24 cellular contexts compared by ENCODE assay signal in genomic region chr3:71122641-71123040, GRCh38.
DNase-seq lines count a peak whose midpoint lies in the region; ATAC-seq and TF ChIP-seq lines count a peak whose summit lies in the region.
"Had no signal": no experiment of that assay in that cellular context is flagged by ENCODE, and none has a peak within 500 bp of the region (broad histone marks: within the 10 kb centered on the region; RNA-seq: fewer than 3 reads in every experiment).

No MANE protein-coding gene starts in this region.

- H3K4me1 Mint-ChIP-seq in activated CD4-positive, alpha-beta T cell treated with anti-CD3 and anti-CD28 coated beads, Interleukin-2, amount 10 ng/mL, durations not matched to agents 7 days and 5 days, result peaks cover 77% of the 10 kb centered on the region
- H3K4me1 Mint-ChIP-seq in T-helper 17 cell, result peaks cover 71% of the 10 kb centered on the region
- H3K4me1 Mint-ChIP-seq in stimulated activated memory B cell treated with anti-CD40 and anti-IgM and Interleukin-4, amounts not matched to agents 10 μg/mL and 1 μg/mL and 100 μg/mL, for 72 hours, result peaks cover 87% of the 10 kb centered on the region

- no peak for TF ChIP-seq EP300 in esophagus muscularis mucosa (IDR thresholded peaks at IDR 0.05)

- intact Hi-C loops in esophagus muscularis mucosa (cut with DNase I), result loop anchor here (10.0 kb wide), 1 partner anchor 182 kb away; no protein-coding TSS in a partner anchor

- CTCF ChIA-PET in activated CD4-positive, alpha-beta T cell treated with anti-CD3 and anti-CD28 coated beads, Interleukin-2, amount 10 ng/mL, durations not matched to agents 7 days and 5 days (lab: Charles Lee), result interaction anchor here (0.6 kb wide), 1 partner anchor 56 kb away, joined by 5 read pairs; no protein-coding TSS in a partner anchor

- DNase-seq in activated CD4-positive, alpha-beta T cell treated with anti-CD3 and anti-CD28 coated beads, Interleukin-2, amount 10 ng/mL, durations not matched to agents 7 days and 5 days, result no peak
- no peak for DNase-seq in activated CD4-positive, alpha-beta T cell treated with anti-CD3 and anti-CD28 coated beads for 1 hour
- DNase-seq in T-helper 17 cell, result no peak
- DNase-seq in esophagus muscularis mucosa (ENCODE audit: extremely low spot score), result no peak
- DNase-seq in LoVo (ENCODE audit: low spot score), result no peak
- DNase-seq: 8988T; activated CD8-positive, alpha-beta memory T cell treated with anti-CD3 and anti-CD28 coated beads, Interleukin-2, amount 50 U/mL, for 4 hours; activated gamma-delta T cell; AML-193; amygdala; H7; left ventricle myocardium superior; NCI-H1694 treated with DMSO at 0.1 percent for 48 hours; NCI-H2171; NCI-H510A treated with DMSO at 0.1 percent for 48 hours; NK-92 treated with Interleukin-12 subunit alpha and Interleukin-12 subunit beta, amount 100 ng/mL, for 24 hours; Peyer's patch; SIG-M5; stimulated activated CD4-positive, alpha-beta T cell treated with anti-CD3 and anti-CD28 coated beads, Interleukin-15, amount 100 ng/mL, for 24 hours had no signal

- POLR2A ChIA-PET in activated CD4-positive, alpha-beta T cell treated with anti-CD3 and anti-CD28 coated beads, Interleukin-2, amount 10 ng/mL, durations not matched to agents 7 days and 5 days (lab: Charles Lee), result no interaction called here

- H3K36me3 Mint-ChIP-seq in activated CD4-positive, alpha-beta T cell treated with anti-CD3 and anti-CD28 coated beads, Interleukin-2, amount 10 ng/mL, durations not matched to agents 7 days and 5 days (ENCODE audit: low read depth), result peaks cover 60% of the 10 kb centered on the region
- H3K36me3 Mint-ChIP-seq in T-helper 17 cell (ENCODE audit: low read depth), result peaks cover 12% of the 10 kb centered on the region
- peaks cover 48% of the 10 kb centered on the region for H3K36me3 Mint-ChIP-seq in stimulated activated memory B cell treated with anti-CD40 and anti-IgM and Interleukin-4, amounts not matched to agents 10 μg/mL and 1 μg/mL and 100 μg/mL, for 72 hours

- H3K27me3 Mint-ChIP-seq in activated CD4-positive, alpha-beta T cell treated with anti-CD3 and anti-CD28 coated beads, Interleukin-2, amount 10 ng/mL, durations not matched to agents 7 days and 5 days, result no peaks in the 10 kb centered on the region
- H3K27me3 Mint-ChIP-seq in T-helper 17 cell, result no peaks in the 10 kb centered on the region
- H3K27me3 Mint-ChIP-seq in stimulated activated memory B cell treated with anti-CD40 and anti-IgM and Interleukin-4, amounts not matched to agents 10 μg/mL and 1 μg/mL and 100 μg/mL, for 72 hours, result no peaks in the 10 kb centered on the region

- no peaks in the 10 kb centered on the region for H3K9me3 ChIP-seq in T-helper 17 cell (ENCODE audit: control insufficient read depth, low read length, poor library complexity, severe bottlenecking)
- no peaks in the 10 kb centered on the region for H3K9me3 ChIP-seq in esophagus muscularis mucosa
- H3K9me3 ChIP-seq: Peyer's patch had no signal

- peak overlapping the region; percentile 21 to 44 (median 36) for H3K27ac ChIP-seq in esophagus muscularis mucosa (replicated peaks in 1 of 4)
- H3K27ac ChIP-seq: Peyer's patch had no signal

- WGBS in esophagus muscularis mucosa, result 84% methylated on average over 4 of the region's 4 CpGs

- no peak for TF ChIP-seq POLR2A in esophagus muscularis mucosa (IDR thresholded peaks at IDR 0.05; ENCODE audit: low read depth)

- H3K4me3 ChIP-seq in esophagus muscularis mucosa, result no peak overlapping the region
- H3K4me3 ChIP-seq: Peyer's patch had no signal

- no peaks in the 10 kb centered on the region for H3K9me3 Mint-ChIP-seq in activated CD4-positive, alpha-beta T cell treated with anti-CD3 and anti-CD28 coated beads, Interleukin-2, amount 10 ng/mL, durations not matched to agents 7 days and 5 days
- no peaks in the 10 kb centered on the region for H3K9me3 Mint-ChIP-seq in stimulated activated memory B cell treated with anti-CD40 and anti-IgM and Interleukin-4, amounts not matched to agents 10 μg/mL and 1 μg/mL and 100 μg/mL, for 72 hours
- H3K9me3 Mint-ChIP-seq: neural crest cell had no signal

- H3K4me3 Mint-ChIP-seq in activated CD4-positive, alpha-beta T cell treated with anti-CD3 and anti-CD28 coated beads, Interleukin-2, amount 10 ng/mL, durations not matched to agents 7 days and 5 days, result no peak overlapping the region
- no peak overlapping the region for H3K4me3 Mint-ChIP-seq in T-helper 17 cell
- no peak overlapping the region for H3K4me3 Mint-ChIP-seq in stimulated activated memory B cell treated with anti-CD40 and anti-IgM and Interleukin-4, amounts not matched to agents 10 μg/mL and 1 μg/mL and 100 μg/mL, for 72 hours
- H3K4me3 Mint-ChIP-seq: neural crest cell had no signal

- no peaks in the 10 kb centered on the region for H3K36me3 ChIP-seq in esophagus muscularis mucosa
- H3K36me3 ChIP-seq: Peyer's patch had no signal

- peak overlapping the region; percentile 31 for H3K27ac Mint-ChIP-seq in activated CD4-positive, alpha-beta T cell treated with anti-CD3 and anti-CD28 coated beads, Interleukin-2, amount 10 ng/mL, durations not matched to agents 7 days and 5 days
- peak overlapping the region; percentile 100 for H3K27ac Mint-ChIP-seq in T-helper 17 cell
- peak overlapping the region; percentile 95 for H3K27ac Mint-ChIP-seq in stimulated activated memory B cell treated with anti-CD40 and anti-IgM and Interleukin-4, amounts not matched to agents 10 μg/mL and 1 μg/mL and 100 μg/mL, for 72 hours

- no peak for TF ChIP-seq CTCF in esophagus muscularis mucosa (IDR thresholded peaks at IDR 0.05)

- H3K27me3 ChIP-seq in esophagus muscularis mucosa, result no peaks in the 10 kb centered on the region
- H3K27me3 ChIP-seq: Peyer's patch had no signal

- peaks cover 25 to 96% (median 89%) of the 10 kb centered on the region in 4 donors for H3K4me1 ChIP-seq in esophagus muscularis mucosa

- no peak for ATAC-seq in T-helper 17 cell
- ATAC-seq in stimulated activated memory B cell treated with anti-CD40 and anti-IgM and Interleukin-4, amounts not matched to agents 10 μg/mL and 1 μg/mL and 100 μg/mL, for 72 hours, result no peak
- ATAC-seq in GM21825 (IDR thresholded peaks at IDR 0.05; ENCODE audit: unreplicated experiment), result no peak
- no peak for ATAC-seq in GM18498 (IDR thresholded peaks at IDR 0.05; ENCODE audit: unreplicated experiment)
- ATAC-seq: left ventricle myocardium superior, sciatic nerve had no signal

Comparison
In these comparisons a context has a peak if more than half of its experiments do, and no peak if none do; other contexts are left out.
1. H3K27ac Mint-ChIP-seq: peak in every context shown above with its lines; median percentile 100 in T-helper 17 cell; 95 in stimulated activated memory B cell treated with anti-CD40 and anti-IgM and Interleukin-4, amounts not matched to agents 10 μg/mL and 1 μg/mL and 100 μg/mL, for 72 hours; 31 in activated CD4-positive, alpha-beta T cell treated with anti-CD3 and anti-CD28 coated beads, Interleukin-2, amount 10 ng/mL, durations not matched to agents 7 days and 5 days.